ENCODE assay signal across 17 cellular contexts in the genomic region with DNA sequence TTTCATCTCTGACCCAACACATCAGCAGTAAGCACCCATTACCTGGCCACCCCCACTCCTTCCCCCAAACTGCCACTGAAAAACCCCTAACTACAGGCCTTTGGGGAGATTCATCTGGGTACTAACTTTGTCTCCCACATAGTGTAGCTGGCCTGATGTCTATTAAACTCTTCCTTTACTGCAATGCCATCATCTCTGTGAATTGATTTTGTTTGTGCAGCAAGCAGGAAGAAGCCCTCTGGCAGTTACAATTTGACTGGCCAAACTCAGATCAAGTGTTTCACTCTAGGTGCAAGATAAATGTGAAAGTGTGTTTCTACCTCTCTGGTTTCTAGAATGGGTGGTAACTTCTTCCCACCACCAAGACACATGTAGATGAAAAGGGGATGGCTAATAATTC. TPM values are rescaled to one million over a fixed set of nuclear protein-coding genes. Genes with fewer than 3 reads are reported as not detected.
A peak's percentile ranks its signal among the peaks of the same experiment; 100 is the strongest.
DNase-seq lines count a peak whose midpoint lies in the region; ATAC-seq, FAIRE-seq and TF ChIP-seq lines count a peak whose summit lies in the region.
"Had no signal": no experiment of that assay in that cellular context is flagged by ENCODE, and none has a peak within 500 bp of the region (broad histone marks: within the 10 kb centered on the region; RNA-seq: fewer than 3 reads in every experiment).

No MANE protein-coding gene starts in this region.

- H3K14ac ChIP-seq in H9 (ENCODE audit: insufficient read depth, low read length), result no peak overlapping the region

- H3K79me2 ChIP-seq in H9 (ENCODE audit: insufficient read depth, low read length), result peaks cover 9% of the 10 kb centered on the region; the same call in 1 of the 2 replicates

- no peak overlapping the region for H3K23ac ChIP-seq in H9 (ENCODE audit: insufficient read length, low read depth, low read length)

- H3T11ph ChIP-seq in H9 (ENCODE audit: low read length), result no peak overlapping the region

- TF ChIP-seq CTCF in H9 (conservative IDR thresholded peaks at IDR 0.05), result no peak

- peak overlapping the region; percentile 100 for H3K27ac ChIP-seq in H9 (ENCODE audit: insufficient read length, low read depth, low read length)
- H3K27ac ChIP-seq: foreskin keratinocyte had no signal

- H3K36me3 Mint-ChIP-seq in H9 (ENCODE audit: insufficient read depth in 1 of 3, low read depth in 3 of 3), result peaks cover 0 to 2% (median 0%) of the 10 kb centered on the region in 3 experiments; a peak in 2 of 7 replicates
- H3K36me3 Mint-ChIP-seq in stimulated activated effector memory CD8-positive, alpha-beta T cell treated with anti-CD3 and anti-CD28 coated beads, Interleukin-12 subunit alpha, Interleukin-12 subunit beta, amount 100 ng/mL, for 72 hours, result no peaks in the 10 kb centered on the region
- H3K36me3 Mint-ChIP-seq in activated T-cell treated with anti-CD3 and anti-CD28 coated beads, Interleukin-2, amount 50 U/mL, for 24 hours (ENCODE audit: low read depth), result no peaks in the 10 kb centered on the region
- H3K36me3 Mint-ChIP-seq: stimulated activated naive B cell treated with anti-CD40 and anti-IgM and Interleukin-4, amounts not matched to agents 10 μg/mL and 1 μg/mL and 100 μg/mL, for 72 hours had no signal

- no peak overlapping the region for H4K5ac ChIP-seq in H9 (ENCODE audit: insufficient read length, low read depth, low read length)

- H3K9me3 Mint-ChIP-seq in stimulated activated naive CD8-positive, alpha-beta T cell treated with anti-CD3 and anti-CD28 coated beads, Interleukin-15, amount 100 ng/mL, for 72 hours, result no peaks in the 10 kb centered on the region
- H3K9me3 Mint-ChIP-seq in H9, result no peaks in the 10 kb centered on the region; a peak in 1 of 5 replicates
- no peaks in the 10 kb centered on the region for H3K9me3 Mint-ChIP-seq in stimulated activated effector memory CD8-positive, alpha-beta T cell treated with anti-CD3 and anti-CD28 coated beads, Interleukin-12 subunit alpha, Interleukin-12 subunit beta, amount 100 ng/mL, for 72 hours
- no peaks in the 10 kb centered on the region for H3K9me3 Mint-ChIP-seq in activated T-cell treated with anti-CD3 and anti-CD28 coated beads, Interleukin-2, amount 50 U/mL, for 24 hours
- H3K9me3 Mint-ChIP-seq: neural crest cell; stimulated activated naive B cell treated with anti-CD40 and anti-IgM and Interleukin-4, amounts not matched to agents 10 μg/mL and 1 μg/mL and 100 μg/mL, for 72 hours had no signal

- H4K20me1 ChIP-seq in H9 (ENCODE audit: control insufficient read depth, insufficient read depth, insufficient read length), result no peaks in the 10 kb centered on the region

- H3K27me3 Mint-ChIP-seq in stimulated activated naive CD8-positive, alpha-beta T cell treated with anti-CD3 and anti-CD28 coated beads, Interleukin-15, amount 100 ng/mL, for 72 hours, result peaks cover 53% of the 10 kb centered on the region
- H3K27me3 Mint-ChIP-seq in H9 (ENCODE audit: low read depth), result no peaks in the 10 kb centered on the region
- peaks cover 12% of the 10 kb centered on the region for H3K27me3 Mint-ChIP-seq in activated T-cell treated with anti-CD3 and anti-CD28 coated beads, Interleukin-2, amount 50 U/mL, for 24 hours

- peak overlapping the region; percentile 7 for H3K18ac ChIP-seq in H9 (ENCODE audit: insufficient read length, low read depth, low read length)

- H4K8ac ChIP-seq in H9 (replicated peaks; ENCODE audit: insufficient read length, low read depth, low read length), result no peak overlapping the region

- H2AFZ ChIP-seq in H9 (ENCODE audit: low read length), result no peak overlapping the region

- no peaks in the 10 kb centered on the region for H3K9me3 ChIP-seq in H9 (ENCODE audit: control insufficient read depth, low read depth, low read length)

- no peak overlapping the region for H3K27ac Mint-ChIP-seq in stimulated activated naive CD8-positive, alpha-beta T cell treated with anti-CD3 and anti-CD28 coated beads, Interleukin-15, amount 100 ng/mL, for 72 hours
- H3K27ac Mint-ChIP-seq in H9, result peak overlapping the region; percentile 90 to 98 (median 96)
- peak overlapping the region; percentile 29 for H3K27ac Mint-ChIP-seq in stimulated activated effector memory CD8-positive, alpha-beta T cell treated with anti-CD3 and anti-CD28 coated beads, Interleukin-12 subunit alpha, Interleukin-12 subunit beta, amount 100 ng/mL, for 72 hours
- no peak overlapping the region for H3K27ac Mint-ChIP-seq in activated T-cell treated with anti-CD3 and anti-CD28 coated beads, Interleukin-2, amount 50 U/mL, for 24 hours
- H3K27ac Mint-ChIP-seq: stimulated activated naive B cell treated with anti-CD40 and anti-IgM and Interleukin-4, amounts not matched to agents 10 μg/mL and 1 μg/mL and 100 μg/mL, for 72 hours had no signal

- no peak overlapping the region for H2BK12ac ChIP-seq in H9 (ENCODE audit: insufficient read length, low read depth, low read length)

- no peak overlapping the region for H3K4ac ChIP-seq in H9 (ENCODE audit: low read depth, low read length)

- H3K23me2 ChIP-seq in H9 (ENCODE audit: insufficient read length, low read depth, low read length, poor library complexity, severe bottlenecking), result peaks cover 4% of the 10 kb centered on the region

- H3K9ac ChIP-seq in H9 (ENCODE audit: extremely low read depth, insufficient read length, low read length), result peak overlapping the region; percentile 12

- H4K91ac ChIP-seq in H9 (ENCODE audit: insufficient read length, low read depth, low read length), result no peak overlapping the region

- no peak for FAIRE-seq in HTR-8/SVneo (lab: Jason Lieb, UNC)

- H2BK120ac ChIP-seq in H9 (ENCODE audit: low read depth, low read length, poor library complexity, severe bottlenecking), result no peak overlapping the region

- peak; percentile 67 for ATAC-seq in stimulated activated naive CD8-positive, alpha-beta T cell treated with anti-CD3 and anti-CD28 coated beads, Interleukin-15, amount 100 ng/mL, for 72 hours
- no peak for ATAC-seq in stimulated activated naive CD8-positive, alpha-beta T cell treated with anti-CD3 and anti-CD28 coated beads, Interleukin-15, Interleukin-2, amounts not matched to agents 100 U/mL and 50 U/mL, for 24 hours
- ATAC-seq in HG03378 (IDR thresholded peaks at IDR 0.05; ENCODE audit: unreplicated experiment), result peak; percentile 58
- ATAC-seq in stimulated activated effector memory CD8-positive, alpha-beta T cell treated with anti-CD3 and anti-CD28 coated beads, Interleukin-12 subunit alpha, Interleukin-12 subunit beta, amount 100 ng/mL, for 72 hours, result peak; percentile 85
- ATAC-seq: foreskin keratinocyte; left cardiac atrium; stimulated activated naive B cell treated with anti-CD40 and anti-IgM and Interleukin-4, amounts not matched to agents 10 μg/mL and 1 μg/mL and 100 μg/mL, for 72 hours had no signal

- peaks cover 9% of the 10 kb centered on the region; the same call in 1 of the 2 replicates for H3K4me1 ChIP-seq in H9 (ENCODE audit: insufficient read depth, low read length)
- H3K4me1 ChIP-seq: foreskin keratinocyte had no signal

- H3K27me3 ChIP-seq in H9 (ENCODE audit: insufficient read depth, low read length), result no peaks in the 10 kb centered on the region

- H2AK5ac ChIP-seq in H9 (ENCODE audit: insufficient read length, low read length), result no peak overlapping the region

- H2BK5ac ChIP-seq in H9 (ENCODE audit: insufficient read length, low read length), result no peak overlapping the region

- peaks cover 16% of the 10 kb centered on the region for H3K4me1 Mint-ChIP-seq in stimulated activated naive CD8-positive, alpha-beta T cell treated with anti-CD3 and anti-CD28 coated beads, Interleukin-15, amount 100 ng/mL, for 72 hours
- peaks cover 56% of the 10 kb centered on the region in 2 experiments for H3K4me1 Mint-ChIP-seq in H9
- peaks cover 12% of the 10 kb centered on the region for H3K4me1 Mint-ChIP-seq in stimulated activated effector memory CD8-positive, alpha-beta T cell treated with anti-CD3 and anti-CD28 coated beads, Interleukin-12 subunit alpha, Interleukin-12 subunit beta, amount 100 ng/mL, for 72 hours
- peaks cover 5% of the 10 kb centered on the region for H3K4me1 Mint-ChIP-seq in activated T-cell treated with anti-CD3 and anti-CD28 coated beads, Interleukin-2, amount 50 U/mL, for 24 hours (ENCODE audit: low read depth)
- H3K4me1 Mint-ChIP-seq: stimulated activated naive B cell treated with anti-CD40 and anti-IgM and Interleukin-4, amounts not matched to agents 10 μg/mL and 1 μg/mL and 100 μg/mL, for 72 hours had no signal

- H3K56ac ChIP-seq in H9 (ENCODE audit: insufficient read length, low read depth, low read length), result no peak overlapping the region

- no peak overlapping the region for H2BK20ac ChIP-seq in H9 (ENCODE audit: low read depth, low read length, poor library complexity, severe bottlenecking)

- H3K79me1 ChIP-seq in H9 (ENCODE audit: insufficient read depth, low read depth, low read length, poor library complexity, severe bottlenecking), result no peaks in the 10 kb centered on the region

- no peak overlapping the region for H2BK15ac ChIP-seq in H9 (ENCODE audit: low read depth, low read length)

- no peak overlapping the region for H3K4me3 Mint-ChIP-seq in stimulated activated naive CD8-positive, alpha-beta T cell treated with anti-CD3 and anti-CD28 coated beads, Interleukin-15, amount 100 ng/mL, for 72 hours
- peak overlapping the region; percentile 40 to 77; a peak in 4 of 5 replicates for H3K4me3 Mint-ChIP-seq in H9
- no peak overlapping the region for H3K4me3 Mint-ChIP-seq in stimulated activated effector memory CD8-positive, alpha-beta T cell treated with anti-CD3 and anti-CD28 coated beads, Interleukin-12 subunit alpha, Interleukin-12 subunit beta, amount 100 ng/mL, for 72 hours
- H3K4me3 Mint-ChIP-seq in activated T-cell treated with anti-CD3 and anti-CD28 coated beads, Interleukin-2, amount 50 U/mL, for 24 hours, result no peak overlapping the region
- H3K4me3 Mint-ChIP-seq: neural crest cell; stimulated activated naive B cell treated with anti-CD40 and anti-IgM and Interleukin-4, amounts not matched to agents 10 μg/mL and 1 μg/mL and 100 μg/mL, for 72 hours had no signal

- H3K4me2 ChIP-seq in H9 (ENCODE audit: insufficient read depth, insufficient read length, low read length), result peak overlapping the region; percentile 83

- DNase-seq in stimulated activated naive CD8-positive, alpha-beta T cell treated with anti-CD3 and anti-CD28 coated beads, Interleukin-15, amount 100 ng/mL, for 72 hours, result no peak
- no peak for DNase-seq in stimulated activated naive CD8-positive, alpha-beta T cell treated with anti-CD3 and anti-CD28 coated beads, Interleukin-15, Interleukin-2, amounts not matched to agents 100 U/mL and 50 U/mL, for 24 hours
- DNase-seq in H9, result no peak
- no peak for DNase-seq in stimulated activated effector memory CD8-positive, alpha-beta T cell treated with anti-CD3 and anti-CD28 coated beads, Interleukin-12 subunit alpha, Interleukin-12 subunit beta, amount 100 ng/mL, for 72 hours (ENCODE audit: low spot score in 2 of 2)
- DNase-seq in activated T-cell treated with anti-CD3 and anti-CD28 coated beads, Interleukin-2, amount 50 U/mL, for 24 hours, result no peak
- no peak for DNase-seq in HTR-8/SVneo (ENCODE audit: insufficient read length, low spot score)
- DNase-seq in activated naive CD4-positive, alpha-beta T cell treated with Interleukin-2 at 50 U/mL for 16 hours, result no peak
- DNase-seq: activated CD8-positive, alpha-beta memory T cell treated with anti-CD3 and anti-CD28 coated beads for 24 hours; cortex of kidney; DMS153; foreskin keratinocyte; left cardiac atrium; NCI-H146; stimulated activated naive B cell treated with anti-CD40 and anti-IgM and Interleukin-4, amounts not matched to agents 10 μg/mL and 1 μg/mL and 100 μg/mL, for 72 hours had no signal

RNA-seq across cellular contexts. Expression of a gene that starts 26.7 kb away (rescaled TPM):
- total RNA-seq in H9 (2021), result not detected in 2 replicates
- total RNA-seq: foreskin keratinocyte, HT1080, left cardiac atrium, neural crest cell had no signal

RNA-seq across cellular contexts. Expression of a gene that starts 44.6 kb away (rescaled TPM):
- total RNA-seq in H9 (2021), result not detected in 2 replicates
- total RNA-seq: foreskin keratinocyte, HT1080, left cardiac atrium, neural crest cell had no signal

Comparison
In these comparisons a context has a peak if more than half of its experiments do, and no peak if none do; other contexts are left out.
1. H3K27ac Mint-ChIP-seq: peak in H9 (3 of 3) and stimulated activated effector memory CD8-positive, alpha-beta T cell treated with anti-CD3 and anti-CD28 coated beads, Interleukin-12 subunit alpha, Interleukin-12 subunit beta, amount 100 ng/mL, for 72 hours (single experiment); none in stimulated activated naive CD8-positive, alpha-beta T cell treated with anti-CD3 and anti-CD28 coated beads, Interleukin-15, amount 100 ng/mL, for 72 hours (0 of 2) and activated T-cell treated with anti-CD3 and anti-CD28 coated beads, Interleukin-2, amount 50 U/mL, for 24 hours (single experiment).
2. H3K4me3 Mint-ChIP-seq: peak in H9 (2 of 2); none in stimulated activated naive CD8-positive, alpha-beta T cell treated with anti-CD3 and anti-CD28 coated beads, Interleukin-15, amount 100 ng/mL, for 72 hours (0 of 2), stimulated activated effector memory CD8-positive, alpha-beta T cell treated with anti-CD3 and anti-CD28 coated beads, Interleukin-12 subunit alpha, Interleukin-12 subunit beta, amount 100 ng/mL, for 72 hours (single experiment) and activated T-cell treated with anti-CD3 and anti-CD28 coated beads, Interleukin-2, amount 50 U/mL, for 24 hours (single experiment).